Comparison of ENCODE assay signal across 20 cellular contexts in genomic region chr3:153980252-153980590, GRCh38.
A peak's percentile ranks its signal among the peaks of the same experiment; 100 is the strongest.
DNase-seq lines count a peak whose midpoint lies in the region; ATAC-seq and TF ChIP-seq lines count a peak whose summit lies in the region.
"Had no signal": no experiment of that assay in that cellular context is flagged by ENCODE, and none has a peak within 500 bp of the region (broad histone marks: within the 10 kb centered on the region; RNA-seq: fewer than 3 reads in every experiment).

No MANE protein-coding gene starts in this region.

- peak; percentile 32 for ATAC-seq in mucosa of descending colon
- no peak for ATAC-seq in GM21737 (IDR thresholded peaks at IDR 0.05; ENCODE audit: unreplicated experiment)
- ATAC-seq in GM19023 (IDR thresholded peaks at IDR 0.05; ENCODE audit: unreplicated experiment) = no peak
- ATAC-seq in activated CD8-positive, alpha-beta T cell treated with anti-CD3 and anti-CD28 coated beads for 36 hours = no peak

- TF ChIP-seq CTCF in endodermal cell (conservative IDR thresholded peaks at IDR 0.05) (no peak), mucosa of descending colon (IDR thresholded peaks at IDR 0.05) (no peak)
- TF ChIP-seq CTCF in activated CD8-positive, alpha-beta T cell treated with anti-CD3 and anti-CD28 coated beads for 36 hours (IDR thresholded peaks at IDR 0.05) = no peak

- H3K27me3 ChIP-seq in endodermal cell (ENCODE audit: control insufficient read depth, insufficient read depth, low read length, poor library complexity, severe bottlenecking) = no peaks in the 10 kb centered on the region

- H3K4me3 Mint-ChIP-seq in endodermal cell = no peak overlapping the region
- no peak overlapping the region for H3K4me3 Mint-ChIP-seq in activated CD8-positive, alpha-beta T cell treated with anti-CD3 and anti-CD28 coated beads for 36 hours
- H3K4me3 Mint-ChIP-seq: CD4-positive, CD25-positive, alpha-beta regulatory T cell; memory B cell had no signal

- H3K27ac ChIP-seq in endodermal cell (ENCODE audit: low read depth, low read length) = no peak overlapping the region

- H3K9me3 ChIP-seq in endodermal cell (ENCODE audit: control insufficient read depth, low read length) (no peaks in the 10 kb centered on the region), mucosa of descending colon (no peaks in the 10 kb centered on the region)

- peaks cover 10% of the 10 kb centered on the region for H3K9me3 Mint-ChIP-seq in endodermal cell
- H3K9me3 Mint-ChIP-seq in activated CD8-positive, alpha-beta T cell treated with anti-CD3 and anti-CD28 coated beads for 36 hours = no peaks in the 10 kb centered on the region

- no peaks in the 10 kb centered on the region for H3K36me3 ChIP-seq in endodermal cell (ENCODE audit: control insufficient read depth, insufficient read depth, low read length)
- no peaks in the 10 kb centered on the region for H3K36me3 ChIP-seq in mucosa of descending colon (ENCODE audit: low read depth)

- peak overlapping the region; percentile 90 for H3K27ac Mint-ChIP-seq in endodermal cell
- H3K27ac Mint-ChIP-seq in activated CD8-positive, alpha-beta T cell treated with anti-CD3 and anti-CD28 coated beads for 36 hours = no peak overlapping the region
- H3K27ac Mint-ChIP-seq: CD4-positive, CD25-positive, alpha-beta regulatory T cell; memory B cell had no signal

- 90% methylated on average over 4 of the region's 4 CpGs; no CpG with 5 or more reads in 1 of the 2 experiments for WGBS in endodermal cell (ENCODE audit: insufficient coverage in 1 of 2, insufficient read length in 1 of 2), 2 experiments

- H3K36me3 Mint-ChIP-seq in endodermal cell (ENCODE audit: low read depth) = no peaks in the 10 kb centered on the region
- no peaks in the 10 kb centered on the region for H3K36me3 Mint-ChIP-seq in activated CD8-positive, alpha-beta T cell treated with anti-CD3 and anti-CD28 coated beads for 36 hours (ENCODE audit: low read depth)
- H3K36me3 Mint-ChIP-seq: CD4-positive, CD25-positive, alpha-beta regulatory T cell; memory B cell had no signal

- no peaks in the 10 kb centered on the region for H3K27me3 Mint-ChIP-seq in endodermal cell (ENCODE audit: insufficient read depth)
- H3K27me3 Mint-ChIP-seq in activated CD8-positive, alpha-beta T cell treated with anti-CD3 and anti-CD28 coated beads for 36 hours = no peaks in the 10 kb centered on the region
- H3K27me3 Mint-ChIP-seq: CD4-positive, CD25-positive, alpha-beta regulatory T cell; memory B cell had no signal

- H3K4me1 ChIP-seq in endodermal cell (ENCODE audit: control insufficient read depth, insufficient read depth, low read length) (peaks cover 12% of the 10 kb centered on the region), mucosa of descending colon (ENCODE audit: low read depth) (no peaks in the 10 kb centered on the region)

- in situ Hi-C loops in Caki2 (cut with HindIII; ENCODE audit: low pct_unique_long_range_greater_than_20kb, low sequenced_read_pairs) = no loop called here

- H3K4me3 ChIP-seq in endodermal cell (ENCODE audit: low read length) = no peak overlapping the region
- no peak overlapping the region for H3K4me3 ChIP-seq in mucosa of descending colon

- intact Hi-C loops in mucosa of descending colon (cut with DNase I, micrococcal nuclease) = no loop called here
- intact Hi-C loops in activated CD8-positive, alpha-beta T cell treated with anti-CD3 and anti-CD28 coated beads for 36 hours (cut with micrococcal nuclease) = no loop called here

- no peak overlapping the region for H3K9ac ChIP-seq in endodermal cell (ENCODE audit: extremely low read depth, low read length, poor library complexity, severe bottlenecking)

- POLR2A ChIA-PET in activated CD8-positive, alpha-beta T cell treated with anti-CD3 and anti-CD28 coated beads for 36 hours (lab: Charles Lee) = no interaction called here

- DNase-seq in Caki2 (ENCODE audit: low read depth) = peak; percentile 70
- DNase-seq in NCI-H69 (lab: John Stamatoyannopoulos, UW) = peak; percentile 89
- peak; percentile 73 for DNase-seq in endodermal cell
- peak in 2 of 3 donors; percentile 59 to 71 for DNase-seq in mucosa of descending colon
- no peak for DNase-seq in AG08396 (ENCODE audit: low spot score)
- no peak for DNase-seq in activated CD8-positive, alpha-beta T cell treated with anti-CD3 and anti-CD28 coated beads for 36 hours
- DNase-seq: activated CD4-positive, alpha-beta T cell treated with anti-CD3 and anti-CD28 coated beads for 48 hours; activated naive CD4-positive, alpha-beta T cell; aorta; CD4-positive, CD25-positive, alpha-beta regulatory T cell; MM.1S; NCI-H2029; NCI-H510A; retina; stimulated activated CD4-positive, alpha-beta T cell treated with anti-CD3 and anti-CD28 coated beads, Interleukin-15, amount 100 ng/mL, for 24 hours; stimulated activated naive CD4-positive, alpha-beta T cell; T-helper 9 cell had no signal

- peaks cover 17% of the 10 kb centered on the region for H3K4me1 Mint-ChIP-seq in endodermal cell
- H3K4me1 Mint-ChIP-seq in activated CD8-positive, alpha-beta T cell treated with anti-CD3 and anti-CD28 coated beads for 36 hours (ENCODE audit: low read depth) = no peaks in the 10 kb centered on the region
- H3K4me1 Mint-ChIP-seq: CD4-positive, CD25-positive, alpha-beta regulatory T cell; memory B cell had no signal

- CTCF ChIA-PET in activated CD8-positive, alpha-beta T cell treated with anti-CD3 and anti-CD28 coated beads for 36 hours (lab: Charles Lee) = interaction anchor here (1.6 kb wide), 1 partner anchor 10 kb away, joined by 5 read pairs; no protein-coding TSS in a partner anchor

Comparison
In these comparisons a context has a peak if more than half of its experiments do, and no peak if none do; other contexts are left out.
1. DNase-seq: peak in Caki2 (single experiment), NCI-H69 (single experiment), endodermal cell (single experiment) and mucosa of descending colon (2 of 3); none in AG08396 (single experiment) and activated CD8-positive, alpha-beta T cell treated with anti-CD3 and anti-CD28 coated beads for 36 hours (single experiment).